ENCODE assay signal across 1 cellular context in genomic region chr6:10884245-10884972, GRCh38.
TF ChIP-seq lines count a peak whose summit lies in the region.

No MANE protein-coding gene starts in this region.

TF ChIP-seq in GM23338, 12 proteins besides CTCF, POLR2A, EP300 and RAD21 (continued from another document):
- no peak for TF ChIP-seq ZNF462 (CRISPR knock-in tag; IDR thresholded peaks at IDR 0.05)
- TF ChIP-seq POLR2AphosphoS5 (IDR thresholded peaks at IDR 0.05; ENCODE audit: low read depth), result no peak
- TF ChIP-seq ZNF114 (CRISPR knock-in tag; IDR thresholded peaks at IDR 0.05), result no peak
- no peak for TF ChIP-seq EZH2 (IDR thresholded peaks at IDR 0.05; ENCODE audit: low read depth, unreplicated experiment)
- no peak for TF ChIP-seq STAT1 (IDR thresholded peaks at IDR 0.05; ENCODE audit: unreplicated experiment)
- no peak for TF ChIP-seq JUNB (IDR thresholded peaks at IDR 0.05; ENCODE audit: unreplicated experiment)
- TF ChIP-seq ETS1 (IDR thresholded peaks at IDR 0.05), result no peak
- TF ChIP-seq ZNF331 (CRISPR knock-in tag; IDR thresholded peaks at IDR 0.05; ENCODE audit: low read depth), result no peak
- TF ChIP-seq NANOG (IDR thresholded peaks at IDR 0.05; ENCODE audit: borderline replicate concordance), result no peak
- TF ChIP-seq EZH2phosphoT487 (IDR thresholded peaks at IDR 0.05; ENCODE audit: unreplicated experiment), result no peak
- no peak for TF ChIP-seq REST (IDR thresholded peaks at IDR 0.05; ENCODE audit: unreplicated experiment)
